15 cellular contexts compared by ENCODE assay signal in the genomic region with DNA sequence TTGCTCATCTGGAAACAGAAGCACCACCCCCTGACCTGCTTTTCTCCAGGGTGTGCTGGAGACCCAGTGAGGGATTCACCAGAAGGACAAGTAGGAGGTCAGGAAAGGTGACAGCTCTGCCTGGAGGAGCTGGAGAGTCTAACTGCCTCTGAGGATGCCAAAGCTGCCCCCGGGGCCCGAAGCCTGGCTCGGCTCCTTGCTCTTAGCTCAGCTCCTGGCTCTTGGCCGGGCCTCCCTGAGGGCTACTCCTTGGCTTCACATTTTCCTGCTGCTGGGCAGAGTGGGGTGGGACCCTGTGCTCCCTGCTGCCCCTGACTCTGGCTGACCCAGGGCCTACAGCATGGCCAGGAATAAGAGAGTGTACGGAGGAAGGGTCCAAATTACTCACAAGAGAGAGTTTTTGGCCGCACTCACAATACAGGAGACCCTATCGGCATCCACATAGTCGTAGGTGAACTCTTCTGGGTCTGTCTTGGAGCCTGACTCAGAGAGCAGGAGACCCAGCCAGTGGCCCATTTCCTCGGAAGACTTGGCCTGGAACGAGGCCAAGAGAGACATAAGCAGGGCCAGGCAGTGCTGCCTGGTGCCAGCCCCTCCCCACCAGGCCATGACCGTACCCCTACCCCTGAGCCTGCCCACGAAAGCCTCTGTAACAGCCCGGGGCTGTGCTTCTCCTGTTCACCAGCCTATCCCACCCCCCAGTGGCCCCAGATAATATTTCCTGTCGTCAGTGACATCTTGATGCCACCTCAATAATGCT.
A peak's percentile ranks its signal among the peaks of the same experiment; 100 is the strongest.
DNase-seq lines count a peak whose midpoint lies in the region; ATAC-seq and TF ChIP-seq lines count a peak whose summit lies in the region.
"Had no signal": no experiment of that assay in that cellular context is flagged by ENCODE, and none has a peak within 500 bp of the region (broad histone marks: within the 10 kb centered on the region; RNA-seq: fewer than 3 reads in every experiment).

No MANE protein-coding gene starts in this region.

- no peaks in the 10 kb centered on the region for H3K4me1 ChIP-seq in breast epithelium
- peaks cover 33% of the 10 kb centered on the region for H3K4me1 ChIP-seq in mesenchymal stem cell (ENCODE audit: control insufficient read depth, insufficient read depth, low read depth, low read length)
- peaks cover 0 to 53% (median 14%) of the 10 kb centered on the region in 4 donors for H3K4me1 ChIP-seq in tibial nerve

- H2BK120ac ChIP-seq in mesenchymal stem cell (ENCODE audit: low read depth, low read length): no peak overlapping the region

- no peak overlapping the region for H2BK15ac ChIP-seq in mesenchymal stem cell (ENCODE audit: low read depth, poor library complexity, severe bottlenecking)

- TF ChIP-seq CTCF in breast epithelium (IDR thresholded peaks at IDR 0.05) (peak in 1 of 3 donors; percentile 11), MCF 10A (IDR thresholded peaks at IDR 0.05; ENCODE audit: unreplicated experiment) (no peak), tibial nerve (IDR thresholded peaks at IDR 0.05) (no peak)

- no peak overlapping the region for H3K4me2 ChIP-seq in mesenchymal stem cell (ENCODE audit: low read length, poor library complexity, severe bottlenecking)

- CTCF ChIA-PET in MCF 10A (lab: Yijun Ruan, JAX): interaction anchor here (0.6 to 3.1 kb wide), 13 partner anchors 12 to 332 kb away, joined by 3 to 146 read pairs (median 4); no protein-coding TSS in a partner anchor

- H3K27me3 ChIP-seq in breast epithelium (no peaks in the 10 kb centered on the region), mesenchymal stem cell (ENCODE audit: control insufficient read depth in 1 of 2, insufficient read depth in 1 of 2, low read length in 2 of 2) (peaks cover 0 to 33% of the 10 kb centered on the region in 2 experiments), tibial nerve (no peaks in the 10 kb centered on the region)
- H3K27me3 ChIP-seq: suprapubic skin had no signal

- no peak overlapping the region for H3K4ac ChIP-seq in mesenchymal stem cell (ENCODE audit: low read depth in 1 of 2, low read length in 2 of 2)

- intact Hi-C loops in breast epithelium (cut with DNase I; ENCODE audit: low total_unique reads): no loop called here
- intact Hi-C loops in MCF 10A (cut with micrococcal nuclease): loop anchor here (1.0 to 10.0 kb wide), 3 partner anchors 128 to 485 kb away; partner anchors contain the start of gene CCDC186

- POLR2A ChIA-PET in MCF 10A (lab: Yijun Ruan, JAX): interaction anchor here (0.7 to 1.2 kb wide), 2 partner anchors 130 to 239 kb away, joined by 3 to 4 read pairs; no protein-coding TSS in a partner anchor

- DNase-seq in breast epithelium (ENCODE audit: low spot score in 2 of 2) (no peak), MCF 10A (ENCODE audit: unreplicated experiment) (no peak), dermis blood vessel endothelial cell (peak; percentile 32), mesenchymal stem cell (no peak), tibial nerve (ENCODE audit: low spot score in 2 of 2) (no peak), NCI-H345 treated with DMSO at 0.1 percent for 48 hours (lab: John Stamatoyannopoulos, UW; ENCODE audit: unreplicated experiment) (no peak), SW 1271 (lab: John Stamatoyannopoulos, UW) (no peak)
- DNase-seq: activated CD4-positive, alpha-beta T cell treated with anti-CD3 and anti-CD28 coated beads for 48 hours; activated naive CD4-positive, alpha-beta T cell; cortex of kidney; NCI-H1417; stimulated activated CD4-positive, alpha-beta T cell treated with anti-CD3 and anti-CD28 coated beads, Interleukin-4, amount 100 ng/mL, for 4 hours had no signal

- H3K9me3 Mint-ChIP-seq in MCF 10A (ENCODE audit: unreplicated experiment): no peaks in the 10 kb centered on the region

- no peak overlapping the region for H2AFZ ChIP-seq in mesenchymal stem cell (ENCODE audit: low read depth, low read length)

- BruUV-seq in MCF 10A (replicated peaks; lab: Mats Ljungman, UMichigan): no TSS peak

- H3K36me3 ChIP-seq in breast epithelium (peaks cover 8% of the 10 kb centered on the region), mesenchymal stem cell (ENCODE audit: control insufficient read depth in 1 of 2, insufficient read depth in 2 of 2, low read depth in 1 of 2, low read length in 2 of 2) (peaks cover 0 to 6% of the 10 kb centered on the region in 2 experiments), tibial nerve (peaks cover 0 to 61% (median 6%) of the 10 kb centered on the region in 3 donors)

- H3K36me3 Mint-ChIP-seq in MCF 10A (ENCODE audit: insufficient read depth, unreplicated experiment): no peaks in the 10 kb centered on the region

- H3K4me3 Mint-ChIP-seq in MCF 10A (ENCODE audit: unreplicated experiment): no peak overlapping the region

- H3K79me1 ChIP-seq in mesenchymal stem cell (replicated peaks; ENCODE audit: low read length, poor library complexity, severe bottlenecking): no peaks in the 10 kb centered on the region

- peak overlapping the region; percentile 59 to 60 for H3K27ac ChIP-seq in breast epithelium
- H3K27ac ChIP-seq in mesenchymal stem cell (ENCODE audit: low read length, poor library complexity, severe bottlenecking): no peak overlapping the region
- H3K27ac ChIP-seq in tibial nerve: peak overlapping the region; percentile 8 to 83 (median 50)
- H3K27ac ChIP-seq: suprapubic skin had no signal

- peak overlapping the region; percentile 4 for H3K9ac ChIP-seq in mesenchymal stem cell (ENCODE audit: low read length)

- no peak for ATAC-seq in HG02884 (IDR thresholded peaks at IDR 0.05; ENCODE audit: unreplicated experiment)

- H2BK12ac ChIP-seq in mesenchymal stem cell (ENCODE audit: low read length in 2 of 2): no peak overlapping the region

- no peaks in the 10 kb centered on the region for H3K9me3 ChIP-seq in breast epithelium
- H3K9me3 ChIP-seq in mesenchymal stem cell (ENCODE audit: control insufficient read depth, low read length): peaks cover 5% of the 10 kb centered on the region
- peaks cover 0 to 3% (median 0%) of the 10 kb centered on the region in 4 donors for H3K9me3 ChIP-seq in tibial nerve
- H3K9me3 ChIP-seq: suprapubic skin had no signal

- TF ChIP-seq POLR2A in breast epithelium (IDR thresholded peaks at IDR 0.05) (no peak), tibial nerve (IDR thresholded peaks at IDR 0.05) (no peak)

- no peak overlapping the region for H3K27ac Mint-ChIP-seq in MCF 10A (ENCODE audit: low read depth, unreplicated experiment)

- peaks cover 16% of the 10 kb centered on the region for H3K4me1 Mint-ChIP-seq in MCF 10A (ENCODE audit: insufficient read depth, unreplicated experiment)

- no peak overlapping the region for H2BK5ac ChIP-seq in mesenchymal stem cell (ENCODE audit: low read depth, low read length, poor library complexity, severe bottlenecking)

- no peak overlapping the region for H2AK5ac ChIP-seq in mesenchymal stem cell (ENCODE audit: low read length, severe bottlenecking)

- no peak overlapping the region for H4K91ac ChIP-seq in mesenchymal stem cell (ENCODE audit: low read length)

- H3K4me3 ChIP-seq in breast epithelium (no peak overlapping the region), mesenchymal stem cell (ENCODE audit: insufficient read depth in 1 of 2, low read depth in 1 of 2, low read length in 2 of 2) (no peak overlapping the region), tibial nerve (no peak overlapping the region)
- H3K4me3 ChIP-seq: skin epidermis, suprapubic skin had no signal

- WGBS in mesenchymal stem cell: 91% methylated on average over 13 of the region's 14 CpGs
- 27 to 34% methylated on average over 13 to 14 of the region's 14 CpGs for WGBS in tibial nerve, 2 donors

- no peak overlapping the region for H3K18ac ChIP-seq in mesenchymal stem cell (ENCODE audit: low read depth in 1 of 2, low read length in 2 of 2)

- no peak for TF ChIP-seq EP300 in tibial nerve (IDR thresholded peaks at IDR 0.05)

- no peak overlapping the region for H3K14ac ChIP-seq in mesenchymal stem cell (ENCODE audit: low read length in 2 of 2)

- H3K27me3 Mint-ChIP-seq in MCF 10A (ENCODE audit: insufficient read depth, unreplicated experiment): no peaks in the 10 kb centered on the region

- no peak overlapping the region for H3K23ac ChIP-seq in mesenchymal stem cell (ENCODE audit: low read length in 2 of 2)

- no peak overlapping the region for H4K8ac ChIP-seq in mesenchymal stem cell (ENCODE audit: low read length)
